ENCODE assay signal across 9 cellular contexts in the genomic region with DNA sequence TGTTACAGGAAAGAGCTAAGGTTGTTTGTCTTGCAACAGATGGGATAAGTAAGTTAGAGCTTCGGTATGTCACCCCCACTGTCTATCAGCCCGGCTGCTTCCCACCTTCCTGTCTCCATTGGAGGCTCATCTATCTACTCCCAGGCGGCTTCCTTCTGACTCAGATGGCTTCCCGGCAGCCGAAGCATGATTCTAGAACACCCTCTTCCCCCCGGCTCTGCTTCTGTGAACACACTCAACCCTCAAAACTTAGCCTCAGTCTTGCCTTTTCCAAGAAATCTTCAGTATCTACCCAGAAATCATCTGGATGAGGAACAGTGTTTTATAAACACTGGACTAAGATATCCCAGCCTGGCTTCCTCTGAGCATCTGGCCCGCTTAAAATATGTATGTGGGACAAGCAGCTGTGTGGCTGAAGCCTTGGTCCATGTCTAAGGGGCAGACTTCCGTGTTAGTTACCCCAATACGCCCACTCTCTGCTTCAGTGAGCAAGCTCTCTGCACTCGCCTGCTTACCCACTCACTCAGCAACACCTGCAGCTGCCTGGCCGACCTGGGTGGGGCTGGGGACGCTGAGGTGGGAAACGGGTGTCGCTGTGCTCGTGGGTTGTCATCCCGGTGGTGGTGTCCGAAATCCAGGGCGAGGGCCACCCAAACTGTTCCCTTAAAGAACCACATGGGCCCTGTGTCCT. TPM values are rescaled to one million over a fixed set of nuclear protein-coding genes. Genes with fewer than 3 reads are reported as not detected.
DNase-seq lines count a peak whose midpoint lies in the region; ATAC-seq and TF ChIP-seq lines count a peak whose summit lies in the region.
"Had no signal": no experiment of that assay in that cellular context is flagged by ENCODE, and none has a peak within 500 bp of the region (broad histone marks: within the 10 kb centered on the region; RNA-seq: fewer than 3 reads in every experiment).

No MANE protein-coding gene starts in this region.

- H3K9me3 ChIP-seq in esophagus muscularis mucosa: no peaks in the 10 kb centered on the region
- no peaks in the 10 kb centered on the region for H3K9me3 ChIP-seq in osteoblast (ENCODE audit: low read depth, low read length)
- H3K9me3 ChIP-seq in CD8-positive, alpha-beta memory T cell (ENCODE audit: low read length): no peaks in the 10 kb centered on the region

- peak overlapping the region; percentile 63 for H3K4me2 ChIP-seq in osteoblast (ENCODE audit: insufficient read depth, low read length)

- H3K36me3 Mint-ChIP-seq in activated T-cell treated with anti-CD3 and anti-CD28 coated beads, Interleukin-2, amount 50 U/mL, for 24 hours (ENCODE audit: low read depth): no peaks in the 10 kb centered on the region
- peaks cover 0 to 5% (median 0%) of the 10 kb centered on the region in 3 donors for H3K36me3 Mint-ChIP-seq in CD8-positive, alpha-beta memory T cell

- no peak overlapping the region for H3K4me3 Mint-ChIP-seq in activated T-cell treated with anti-CD3 and anti-CD28 coated beads, Interleukin-2, amount 50 U/mL, for 24 hours
- no peak overlapping the region for H3K4me3 Mint-ChIP-seq in CD8-positive, alpha-beta memory T cell
- H3K4me3 Mint-ChIP-seq: stimulated activated naive CD8-positive, alpha-beta T cell treated with anti-CD3 and anti-CD28 coated beads, Interleukin-15, Interleukin-2, amounts not matched to agents 100 ng/mL and 50 ng/mL, for 24 hours had no signal

- peaks cover 10% of the 10 kb centered on the region for H3K4me1 Mint-ChIP-seq in activated T-cell treated with anti-CD3 and anti-CD28 coated beads, Interleukin-2, amount 50 U/mL, for 24 hours (ENCODE audit: low read depth)
- H3K4me1 Mint-ChIP-seq in CD8-positive, alpha-beta memory T cell: peaks cover 1 to 11% (median 4%) of the 10 kb centered on the region in 3 donors

- H3K4me1 ChIP-seq in esophagus muscularis mucosa (peaks cover 38 to 42% (median 39%) of the 10 kb centered on the region in 4 donors), osteoblast (ENCODE audit: insufficient read depth, low read length) (peaks cover 25% of the 10 kb centered on the region)
- H3K4me1 ChIP-seq in CD8-positive, alpha-beta memory T cell (ENCODE audit: insufficient read depth, low read length): no peaks in the 10 kb centered on the region

- H3K9me3 Mint-ChIP-seq in activated T-cell treated with anti-CD3 and anti-CD28 coated beads, Interleukin-2, amount 50 U/mL, for 24 hours: no peaks in the 10 kb centered on the region
- H3K9me3 Mint-ChIP-seq in CD8-positive, alpha-beta memory T cell: no peaks in the 10 kb centered on the region
- H3K9me3 Mint-ChIP-seq: stimulated activated naive CD8-positive, alpha-beta T cell treated with anti-CD3 and anti-CD28 coated beads, Interleukin-15, Interleukin-2, amounts not matched to agents 100 ng/mL and 50 ng/mL, for 24 hours had no signal

- H3K4me3 ChIP-seq in esophagus muscularis mucosa: no peak overlapping the region
- no peak overlapping the region for H3K4me3 ChIP-seq in osteoblast (ENCODE audit: insufficient read depth, low read length)
- H3K4me3 ChIP-seq in CD8-positive, alpha-beta memory T cell (ENCODE audit: low read length): no peak overlapping the region

- no peak overlapping the region for H3K27ac Mint-ChIP-seq in activated T-cell treated with anti-CD3 and anti-CD28 coated beads, Interleukin-2, amount 50 U/mL, for 24 hours
- peak overlapping the region in 1 of 8 donors; percentile 19 for H3K27ac Mint-ChIP-seq in CD8-positive, alpha-beta memory T cell

- TF ChIP-seq EP300 in esophagus muscularis mucosa (IDR thresholded peaks at IDR 0.05): peak; percentile 48

- H3K36me3 ChIP-seq in esophagus muscularis mucosa: no peaks in the 10 kb centered on the region
- H3K36me3 ChIP-seq in osteoblast (ENCODE audit: insufficient read depth, low read length): no peaks in the 10 kb centered on the region
- H3K36me3 ChIP-seq in CD8-positive, alpha-beta memory T cell (ENCODE audit: insufficient read depth, low read length): no peaks in the 10 kb centered on the region

- H3K79me2 ChIP-seq in osteoblast (ENCODE audit: insufficient read depth, low read length): no peaks in the 10 kb centered on the region

- H4K20me1 ChIP-seq in osteoblast (ENCODE audit: insufficient read depth, low read length): no peaks in the 10 kb centered on the region

- H3K27ac ChIP-seq in esophagus muscularis mucosa (replicated peaks in 1 of 4) (peak overlapping the region; percentile 56 to 69 (median 64)), osteoblast (ENCODE audit: low read depth, low read length) (peak overlapping the region; percentile 69)
- H3K27ac ChIP-seq in CD8-positive, alpha-beta memory T cell (ENCODE audit: low read depth, low read length): no peak overlapping the region

- peaks cover 15% of the 10 kb centered on the region for H3K27me3 Mint-ChIP-seq in activated T-cell treated with anti-CD3 and anti-CD28 coated beads, Interleukin-2, amount 50 U/mL, for 24 hours
- peaks cover 9 to 21% of the 10 kb centered on the region in 2 donors for H3K27me3 Mint-ChIP-seq in CD8-positive, alpha-beta memory T cell

- no peak for TF ChIP-seq CTCF in esophagus muscularis mucosa (IDR thresholded peaks at IDR 0.05)
- no peak for TF ChIP-seq CTCF in osteoblast (IDR thresholded peaks at IDR 0.05; ENCODE audit: extremely low read depth, low read depth, low read length)

- WGBS in esophagus muscularis mucosa: 44% methylated on average over 14 of the region's 18 CpGs

- intact Hi-C loops in esophagus muscularis mucosa (cut with DNase I): no loop called here

- ATAC-seq in GM21515 (IDR thresholded peaks at IDR 0.05; ENCODE audit: unreplicated experiment): no peak

- DNase-seq in GM03348 (ENCODE audit: low spot score) (peak; percentile 82), NCI-H2171 treated with DMSO at 0.1 percent for 48 hours (lab: John Stamatoyannopoulos, UW) (peak; percentile 60), esophagus muscularis mucosa (ENCODE audit: extremely low spot score) (no peak), osteoblast (ENCODE audit: insufficient read length, low spot score, missing footprints) (peak; percentile 92), NCI-H2107 treated with DMSO at 0.1 percent for 48 hours (lab: John Stamatoyannopoulos, UW; ENCODE audit: unreplicated experiment) (no peak)
- DNase-seq in activated T-cell treated with anti-CD3 and anti-CD28 coated beads, Interleukin-2, amount 50 U/mL, for 24 hours: no peak
- no peak for DNase-seq in CD8-positive, alpha-beta memory T cell

- TF ChIP-seq POLR2A in esophagus muscularis mucosa (IDR thresholded peaks at IDR 0.05; ENCODE audit: low read depth): no peak

- no peak overlapping the region for H2AFZ ChIP-seq in osteoblast (ENCODE audit: low read length)

- no peaks in the 10 kb centered on the region for H3K27me3 ChIP-seq in esophagus muscularis mucosa
- no peaks in the 10 kb centered on the region for H3K27me3 ChIP-seq in osteoblast (ENCODE audit: insufficient read depth, low read length)
- no peaks in the 10 kb centered on the region for H3K27me3 ChIP-seq in CD8-positive, alpha-beta memory T cell (ENCODE audit: insufficient read depth, low read length, poor library complexity, severe bottlenecking)

- CTCF ChIA-PET in CD8-positive, alpha-beta memory T cell (lab: Charles Lee): no interaction called here

- POLR2A ChIA-PET in CD8-positive, alpha-beta memory T cell (lab: Charles Lee): no interaction called here

RNA-seq across cellular contexts. Expression of a gene that starts 12.0 kb away (rescaled TPM):
- 10 to 100 TPM in 1 of 4 donors, 1 to 10 TPM in 3; 5.6 to 10.5 (median 6.5) TPM for total RNA-seq in esophagus muscularis mucosa
- 2.5 and 3.5 TPM in 2 replicates for total RNA-seq in osteoblast
- total RNA-seq in CD8-positive, alpha-beta memory T cell: 1 to 10 TPM; 3.0 to 3.1 TPM
- polyA plus RNA-seq in CD8-positive, alpha-beta memory T cell: 1.8 TPM

Comparison
In these comparisons a context has a peak if more than half of its experiments do, and no peak if none do; other contexts are left out.
1. DNase-seq: peak in GM03348 (single experiment), NCI-H2171 treated with DMSO at 0.1 percent for 48 hours (single experiment) and osteoblast (single experiment); none in esophagus muscularis mucosa (single experiment), activated T-cell treated with anti-CD3 and anti-CD28 coated beads, Interleukin-2, amount 50 U/mL, for 24 hours (single experiment), CD8-positive, alpha-beta memory T cell (0 of 5) and NCI-H2107 treated with DMSO at 0.1 percent for 48 hours (single experiment).